Comparison of ENCODE assay signal across 8 cellular contexts in the genomic region with DNA sequence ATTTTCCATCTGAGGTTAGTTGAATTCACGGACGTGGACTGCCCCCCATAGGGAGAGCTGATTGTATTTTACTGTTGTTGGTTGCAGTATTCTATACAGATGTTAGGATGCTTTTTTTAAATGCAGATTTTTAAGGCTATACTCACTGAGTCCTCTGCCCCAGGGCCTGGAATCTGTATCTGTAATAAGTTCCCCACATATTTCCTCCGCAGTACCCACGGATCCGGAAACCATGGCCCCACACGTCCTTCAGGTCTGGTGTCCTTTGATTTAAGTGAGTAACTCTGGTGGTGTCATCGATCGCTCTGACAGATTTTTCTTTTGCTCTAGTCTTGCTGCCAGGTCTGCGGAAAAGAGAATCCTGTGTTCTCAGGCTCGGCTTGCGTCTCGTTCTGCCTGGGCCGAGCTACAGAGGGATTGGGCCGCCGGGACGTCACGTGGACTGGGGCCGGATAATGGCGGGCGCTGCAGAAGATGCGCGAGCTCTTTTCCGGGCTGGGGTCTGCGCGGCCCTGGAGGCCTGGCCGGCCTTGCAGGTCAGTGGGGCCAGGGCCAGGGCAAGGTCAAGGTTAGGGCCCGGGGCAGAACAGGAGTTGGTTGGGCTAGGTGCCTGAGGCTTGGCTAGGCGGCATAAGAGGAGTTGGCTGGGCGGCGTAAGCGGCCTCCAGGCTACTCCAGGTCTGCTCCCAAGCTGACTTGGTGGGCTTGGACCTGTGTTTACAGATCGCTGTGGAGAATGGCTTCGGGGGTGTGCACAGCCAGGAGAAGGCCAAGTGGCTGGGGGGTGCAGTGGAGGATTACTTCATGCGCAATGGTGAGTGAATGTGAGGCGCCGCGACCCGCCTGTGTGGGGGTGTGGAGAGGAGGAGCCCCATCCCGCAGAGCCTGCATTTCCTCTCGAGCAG.
DNase-seq lines count a peak whose midpoint lies in the region; ATAC-seq and TF ChIP-seq lines count a peak whose summit lies in the region.

A gene with protein sequence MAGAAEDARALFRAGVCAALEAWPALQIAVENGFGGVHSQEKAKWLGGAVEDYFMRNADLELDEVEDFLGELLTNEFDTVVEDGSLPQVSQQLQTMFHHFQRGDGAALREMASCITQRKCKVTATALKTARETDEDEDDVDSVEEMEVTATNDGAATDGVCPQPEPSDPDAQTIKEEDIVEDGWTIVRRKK (plus strand): TSS at position 438 of the 905 bp plus-strand sequence. CDS start 18 bp downstream, at position 456.

- DNase-seq in AG09319 (ENCODE audit: extremely low read depth, low read depth) = peak; percentile 49
- peak; percentile 87 for DNase-seq in NCI-H2227 treated with DMSO at 0.1 percent for 48 hours (lab: John Stamatoyannopoulos, UW)
- peak; percentile 34 to 51 (median 50) for DNase-seq in activated CD4-positive, CD25-positive, alpha-beta regulatory T cell (lab: John Stamatoyannopoulos, UW)
- peak; percentile 78 for DNase-seq in central memory CD4-positive, alpha-beta T cell
- peak; percentile 91 for DNase-seq in islet precursor cell
- DNase-seq in stimulated activated CD4-positive, alpha-beta T cell treated with anti-CD3 and anti-CD28 coated beads, Interleukin-12 subunit alpha, Interleukin-12 subunit beta, amount 100 ng/mL, for 48 hours (ENCODE audit: low read depth in 2 of 3, low spot score in 1 of 3) = peak; percentile 56 to 65 (median 65)

- TF ChIP-seq CTCF in AG09319 (IDR thresholded peaks at IDR 0.05; ENCODE audit: low read depth, low read length) = no peak; the same call in 1 of the 2 replicates

- ATAC-seq in GM19023 (IDR thresholded peaks at IDR 0.05; ENCODE audit: unreplicated experiment) = peak; percentile 98
- peak; percentile 97 for ATAC-seq in HG03196 (IDR thresholded peaks at IDR 0.05; ENCODE audit: unreplicated experiment)

Comparison
In these comparisons a context has a peak if more than half of its experiments do, and no peak if none do; other contexts are left out.
1. Peak in every context shown above with its lines: DNase-seq and ATAC-seq.